11 cellular contexts compared by ENCODE assay signal in genomic region chr7:41189866-41190265, GRCh38.
DNase-seq lines count a peak whose midpoint lies in the region; ATAC-seq and TF ChIP-seq lines count a peak whose summit lies in the region.
"Had no signal": no experiment of that assay in that cellular context is flagged by ENCODE, and none has a peak within 500 bp of the region (broad histone marks: within the 10 kb centered on the region; RNA-seq: fewer than 3 reads in every experiment).

No MANE protein-coding gene starts in this region.

- no peak for ATAC-seq in HG03280 (IDR thresholded peaks at IDR 0.05; ENCODE audit: unreplicated experiment)
- ATAC-seq: CD8-positive, alpha-beta T cell had no signal

- DNase-seq in AG09309 (ENCODE audit: low read depth): peak; percentile 78
- DNase-seq in Kasumi-1 (lab: John Stamatoyannopoulos, UW): peak; percentile 43 to 44
- DNase-seq in astrocyte of the hippocampus (ENCODE audit: low read depth, low spot score): peak; percentile 70
- peak; percentile 96 for DNase-seq in kidney tubule cell (ENCODE audit: low spot score)
- DNase-seq in GM13976 (ENCODE audit: low spot score): no peak
- no peak for DNase-seq in activated gamma-delta T cell (lab: John Stamatoyannopoulos, UW)
- DNase-seq in effector CD4-positive, alpha-beta T cell: no peak
- DNase-seq: CD8-positive, alpha-beta T cell; NCI-H510A treated with DMSO at 0.1 percent for 48 hours; stimulated activated CD4-positive, alpha-beta T cell treated with anti-CD3 and anti-CD28 coated beads, Interleukin-4, amount 100 ng/mL, for 4 hours had no signal

- no peak overlapping the region for H3K4me3 ChIP-seq in AG09309 (ENCODE audit: control insufficient read depth, low read depth, low read length)

- in situ Hi-C loops in GM13976 (cut with MboI; ENCODE audit: low sequenced_read_pairs, unreplicated experiment): no loop called here

- TF ChIP-seq CTCF in AG09309 (IDR thresholded peaks at IDR 0.05; ENCODE audit: control insufficient read depth, insufficient read depth, low read depth, low read length, missing control alignments) (no peak), GM13976 (IDR thresholded peaks at IDR 0.05; ENCODE audit: borderline replicate concordance, control extremely low read depth, extremely low read depth, insufficient read depth, missing control alignments) (no peak)

Comparison
In these comparisons a context has a peak if more than half of its experiments do, and no peak if none do; other contexts are left out.
1. DNase-seq: peak in AG09309 (single experiment), Kasumi-1 (2 of 2), astrocyte of the hippocampus (single experiment) and kidney tubule cell (single experiment); none in GM13976 (single experiment), activated gamma-delta T cell (single experiment) and effector CD4-positive, alpha-beta T cell (single experiment).